ENCODE assay signal across 28 cellular contexts in genomic region chr2:15136639-15137038, GRCh38.
"Had no signal": no experiment of that assay in that cellular context is flagged by ENCODE, and none has a peak within 500 bp of the region (broad histone marks: within the 10 kb centered on the region; RNA-seq: fewer than 3 reads in every experiment).

No MANE protein-coding gene starts in this region.

- H3K4me1 ChIP-seq: stomach, suprapubic skin, testis, thyroid gland, tibial artery, tibial nerve, transverse colon, upper lobe of left lung, upper lobe of right lung, uterus, vagina had no signal

- FAIRE-seq: urothelium cell line had no signal

- H3K36me3 ChIP-seq: stomach, suprapubic skin, thoracic aorta, thyroid gland, tibial artery, tibial nerve, transverse colon, upper lobe of left lung, upper lobe of right lung, uterus, vagina had no signal

- H3K4me3 Mint-ChIP-seq: stimulated activated effector memory CD8-positive, alpha-beta T cell treated with anti-CD3 and anti-CD28 coated beads, Interleukin-12 subunit alpha, Interleukin-12 subunit beta, amount 100 ng/mL, for 72 hours; stimulated activated memory B cell treated with anti-CD40 and anti-IgM and Interleukin-4, amounts not matched to agents 10 μg/mL and 1 μg/mL and 100 μg/mL, for 72 hours; stimulated activated naive B cell treated with anti-CD40 and anti-IgM and Interleukin-4, amounts not matched to agents 10 μg/mL and 1 μg/mL and 100 μg/mL, for 72 hours; type B pancreatic cell had no signal

- H3K27ac Mint-ChIP-seq: stimulated activated effector memory CD8-positive, alpha-beta T cell treated with anti-CD3 and anti-CD28 coated beads, Interleukin-12 subunit alpha, Interleukin-12 subunit beta, amount 100 ng/mL, for 72 hours; stimulated activated memory B cell treated with anti-CD40 and anti-IgM and Interleukin-4, amounts not matched to agents 10 μg/mL and 1 μg/mL and 100 μg/mL, for 72 hours; stimulated activated naive B cell treated with anti-CD40 and anti-IgM and Interleukin-4, amounts not matched to agents 10 μg/mL and 1 μg/mL and 100 μg/mL, for 72 hours; type B pancreatic cell had no signal

- DNase-seq: stimulated activated CD4-positive, alpha-beta T cell treated with anti-CD3 and anti-CD28 coated beads, Interleukin-2, amount 100 ng/mL, for 24 hours; stimulated activated CD4-positive, alpha-beta T cell treated with anti-CD3 and anti-CD28 coated beads, Interleukin-2, amount 100 ng/mL, for 48 hours; stimulated activated CD4-positive, alpha-beta T cell treated with anti-CD3 and anti-CD28 coated beads, Interleukin-4, amount 100 ng/mL, for 1 hour; stimulated activated CD4-positive, alpha-beta T cell treated with anti-CD3 and anti-CD28 coated beads, Interleukin-4, amount 100 ng/mL, for 24 hours; stimulated activated CD4-positive, alpha-beta T cell treated with anti-CD3 and anti-CD28 coated beads, Interleukin-4, amount 100 ng/mL, for 4 hours; stimulated activated CD8-positive, alpha-beta memory T cell treated with anti-CD3 and anti-CD28 coated beads, Interleukin-4, amount 100 ng/mL, for 48 hours; stimulated activated naive B cell treated with anti-CD40 and anti-IgM and Interleukin-4, amounts not matched to agents 10 μg/mL and 1 μg/mL and 100 μg/mL, for 72 hours; stimulated activated naive CD4-positive, alpha-beta T cell; stimulated activated naive CD4-positive, alpha-beta T cell treated with Interleukin-2 at 50 U/mL for 16 hours; stimulated activated naive CD8-positive, alpha-beta T cell treated with anti-CD3 and anti-CD28 coated beads, Interleukin-15, Interleukin-2, amounts not matched to agents 100 U/mL and 50 U/mL, for 24 hours; stomach; substantia nigra; testis; thyroid gland; tibial artery; transverse colon; trophoblast cell; upper lobe of left lung; upper lobe of right lung; uterus had no signal

- H3K4me3 ChIP-seq: stomach, suprapubic skin, testis, thoracic aorta, thyroid gland, tibial artery, tibial nerve, transverse colon, upper lobe of left lung, upper lobe of right lung, uterus, vagina had no signal

- H3K27me3 ChIP-seq: stomach, suprapubic skin, testis, thyroid gland, tibial artery, tibial nerve, transverse colon, upper lobe of left lung, upper lobe of right lung, uterus, vagina had no signal

- H3K9me3 ChIP-seq: suprapubic skin, testis, thoracic aorta, thyroid gland, transverse colon, upper lobe of right lung, uterus, vagina had no signal

- H3K27me3 Mint-ChIP-seq: type B pancreatic cell had no signal

- H3K27ac ChIP-seq: stomach, suprapubic skin, testis, thoracic aorta, thyroid gland, tibial artery, tibial nerve, transverse colon, upper lobe of left lung, upper lobe of right lung, uterus, vagina had no signal

- H3K36me3 Mint-ChIP-seq: stimulated activated effector memory CD8-positive, alpha-beta T cell treated with anti-CD3 and anti-CD28 coated beads, Interleukin-12 subunit alpha, Interleukin-12 subunit beta, amount 100 ng/mL, for 72 hours; type B pancreatic cell had no signal

- ATAC-seq: stimulated activated effector memory CD8-positive, alpha-beta T cell treated with anti-CD3 and anti-CD28 coated beads, Interleukin-12 subunit alpha, Interleukin-12 subunit beta, amount 100 ng/mL, for 72 hours; stimulated activated memory B cell treated with anti-CD40 and anti-IgM and Interleukin-4, amounts not matched to agents 10 μg/mL and 1 μg/mL and 100 μg/mL, for 72 hours; stimulated activated naive B cell treated with anti-CD40 and anti-IgM and Interleukin-4, amounts not matched to agents 10 μg/mL and 1 μg/mL and 100 μg/mL, for 72 hours; stimulated activated naive CD8-positive, alpha-beta T cell treated with anti-CD3 and anti-CD28 coated beads, Interleukin-15, Interleukin-2, amounts not matched to agents 100 U/mL and 50 U/mL, for 24 hours; upper lobe of right lung had no signal
